8 cellular contexts compared by ENCODE assay signal in the genomic region with DNA sequence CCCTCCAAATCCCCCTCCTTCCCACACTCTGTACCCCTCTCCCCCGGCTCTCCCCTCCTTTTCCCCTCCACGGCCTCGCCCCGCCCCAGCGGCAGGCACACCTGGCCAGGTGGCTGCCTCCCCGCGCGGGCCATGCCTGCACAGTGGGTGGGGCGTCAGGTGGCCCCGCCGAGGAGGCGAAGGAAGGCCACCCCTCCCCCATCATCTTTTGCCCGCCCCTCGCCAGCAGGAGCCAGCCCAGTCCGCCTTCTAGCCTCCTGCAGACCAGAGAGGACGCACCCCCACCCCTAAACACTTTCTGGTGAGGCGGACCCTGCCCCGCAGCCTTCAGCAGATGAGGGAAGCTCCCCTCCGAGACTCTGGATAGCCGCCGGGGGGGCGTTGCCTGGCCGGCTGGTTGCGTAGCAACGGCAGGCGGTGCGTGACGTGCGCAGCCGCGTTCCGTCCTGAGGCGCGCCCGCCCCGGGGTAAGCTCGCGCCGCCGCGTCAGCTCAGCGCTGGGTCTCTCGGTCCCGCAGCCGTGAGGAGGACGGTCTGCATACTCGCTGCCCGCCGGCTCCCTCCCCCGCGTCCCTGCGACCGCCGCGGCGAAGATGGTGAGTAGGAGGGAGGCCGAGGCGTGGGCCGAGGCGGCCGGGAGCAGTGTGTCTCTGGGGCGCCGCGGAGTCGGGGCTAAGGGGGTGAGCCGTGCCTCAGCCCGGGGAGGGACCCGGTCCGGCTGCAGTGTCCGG. TPM values are rescaled to one million over a fixed set of nuclear protein-coding genes. Genes with fewer than 3 reads are reported as not detected.
DNase-seq lines count a peak whose midpoint lies in the region; ATAC-seq, FAIRE-seq and TF ChIP-seq lines count a peak whose summit lies in the region.

A gene (plus strand): TSS at position 460 of the 731 bp plus-strand sequence. CDS start 134 bp downstream, at position 594.

- H3K27me3 ChIP-seq in right atrium auricular region (no peaks in the 10 kb centered on the region), psoas muscle (ENCODE audit: insufficient read depth in 3 of 3, low read length in 2 of 3) (no peaks in the 10 kb centered on the region)

- H3K4me1 ChIP-seq in right atrium auricular region, result peaks cover 0 to 49% of the 10 kb centered on the region in 2 donors
- H3K4me1 ChIP-seq in psoas muscle, result peaks cover 14% of the 10 kb centered on the region

- 0 to 1% (median 0%) methylated on average over 50 to 70 of the region's 70 CpGs for WGBS in psoas muscle, 3 donors

- peak within 1 kb of the TSS; percentile 99 for H3K27ac ChIP-seq in right atrium auricular region
- peak within 1 kb of the TSS; percentile 97 for H3K27ac ChIP-seq in psoas muscle

- TF ChIP-seq CTCF in right atrium auricular region (IDR thresholded peaks at IDR 0.05) (no peak), psoas muscle (IDR thresholded peaks at IDR 0.05) (no peak)

- peak; percentile 87 for ATAC-seq in GM18502 (IDR thresholded peaks at IDR 0.05; ENCODE audit: poor library complexity, unreplicated experiment)
- peak; percentile 91 for ATAC-seq in HG02885 (IDR thresholded peaks at IDR 0.05; ENCODE audit: poor library complexity, unreplicated experiment)
- peak; percentile 95 to 97 (median 96) for ATAC-seq in psoas muscle

- FAIRE-seq in urothelium cell line (lab: Jason Lieb, UNC), result peak; percentile 85

- H3K36me3 ChIP-seq in right atrium auricular region (peaks cover 3% of the 10 kb centered on the region), psoas muscle (ENCODE audit: insufficient read depth in 1 of 2, low read depth in 1 of 2) (no peaks in the 10 kb centered on the region)

- intact Hi-C loops in T-helper 2 cell treated with Interferon-gamma antibody and Interleukin-4, amounts not matched to agents 100 ng/mL and 5 ng/mL, for 36 hours (cut with micrococcal nuclease), result loop anchor here (1.0 to 2.0 kb wide), 5 partner anchors 33 to 398 kb away; a partner anchor contains a TSS
- intact Hi-C loops in psoas muscle (cut with DNase I), result loop anchor here in 1 of 2 donors (5.0 kb wide), 1 partner anchor 32 kb away; no protein-coding TSS in a partner anchor

- H3K9me3 ChIP-seq in right atrium auricular region, result no peaks in the 10 kb centered on the region
- no peaks in the 10 kb centered on the region for H3K9me3 ChIP-seq in psoas muscle

- DNase-seq in NCI-H1694 (lab: John Stamatoyannopoulos, UW) (peak; percentile 45), anterior cingulate cortex (lab: John Stamatoyannopoulos, UW) (peak; percentile 26 to 94 (median 82)), right atrium auricular region (ENCODE audit: low spot score) (peak; percentile 93), psoas muscle (peak; percentile 92 to 96), urothelium cell line (ENCODE audit: low spot score) (peak; percentile 95)

- peak within 1 kb of the TSS; percentile 87 to 97 for H3K4me3 ChIP-seq in right atrium auricular region
- peak within 1 kb of the TSS; percentile 84 for H3K4me3 ChIP-seq in psoas muscle

RNA-seq across cellular contexts. Expression of the gene that starts here (rescaled TPM):
- 87.8 and 93.7 TPM in 2 replicates for total RNA-seq in T-helper 2 cell treated with Interferon-gamma antibody and Interleukin-4, amounts not matched to agents 100 ng/mL and 5 ng/mL, for 36 hours
- total RNA-seq in right atrium auricular region (100 to 1,000 TPM; 585 to 760 TPM), psoas muscle (10 to 100 TPM; 45.6 to 82.3 (median 66.2) TPM)
- polyA plus RNA-seq in psoas muscle, result 100 to 1,000 TPM in 2 of 3 donors, 10 to 100 TPM in 1; 88.1 to 202 (median 115) TPM

Comparison
In these comparisons a context has a peak if more than half of its experiments do, and no peak if none do; other contexts are left out.
1. Peak in every context shown above with its lines: DNase-seq, ATAC-seq, H3K4me3 ChIP-seq and H3K27ac ChIP-seq.
2. DNase-seq: peak in every context shown above with its lines; median percentile 95 in urothelium cell line; 94 in psoas muscle; 93 in right atrium auricular region; 82 in anterior cingulate cortex; 45 in NCI-H1694.